9 cellular contexts compared by ENCODE assay signal in genomic region chr19:6767081-6767356, GRCh38. TPM values are rescaled to one million over a fixed set of nuclear protein-coding genes. Genes with fewer than 3 reads are reported as not detected.
DNase-seq lines count a peak whose midpoint lies in the region; FAIRE-seq and TF ChIP-seq lines count a peak whose summit lies in the region.
"Had no signal": no experiment of that assay in that cellular context is flagged by ENCODE, and none has a peak within 500 bp of the region (broad histone marks: within the 10 kb centered on the region; RNA-seq: fewer than 3 reads in every experiment).

No MANE protein-coding gene starts in this region.

- TF ChIP-seq POLR2A in erythroblast (IDR thresholded peaks at IDR 0.05; ENCODE audit: low read length): no peak

- peak; percentile 72 for DNase-seq in GM12865 (ENCODE audit: low read depth)
- no peak for DNase-seq in H7
- DNase-seq in NCI-H226: peak; percentile 24
- peak; percentile 66 for DNase-seq in epithelial cell of esophagus (ENCODE audit: low read depth)
- no peak for DNase-seq in retinal pigment epithelial cell (ENCODE audit: low read depth)
- no peak for DNase-seq in D721Med (ENCODE audit: insufficient read length, low spot score)
- no peak for DNase-seq in erythroblast (lab: John Stamatoyannopoulos, UW)
- no peak for DNase-seq in RKO (ENCODE audit: low spot score)

- peaks cover 1% of the 10 kb centered on the region; the same call in 1 of the 2 replicates for H3K36me3 ChIP-seq in H7 (replicated peaks; ENCODE audit: control insufficient read depth, insufficient read depth, low read length)
- H3K36me3 ChIP-seq: SJSA1 had no signal

- H3K4me3 ChIP-seq in GM12865 (ENCODE audit: low read depth, low read length) (peak overlapping the region; percentile 76), H7 (ENCODE audit: insufficient read depth, low read depth, low read length) (peak overlapping the region; percentile 88), epithelial cell of esophagus (ENCODE audit: low read length) (peak overlapping the region; percentile 57), retinal pigment epithelial cell (ENCODE audit: low read length) (peak overlapping the region; percentile 50)
- H3K4me3 ChIP-seq: SJSA1 had no signal

- no peaks in the 10 kb centered on the region for H3K27me3 ChIP-seq in H7 (ENCODE audit: control insufficient read depth, insufficient read depth, low read length)

- TF ChIP-seq CTCF in GM12865 (IDR thresholded peaks at IDR 0.05; ENCODE audit: insufficient read depth, low read depth, low read length, missing control alignments) (no peak), epithelial cell of esophagus (IDR thresholded peaks at IDR 0.05; ENCODE audit: insufficient read depth, low read depth, low read length, missing control alignments) (no peak), retinal pigment epithelial cell (conservative IDR thresholded peaks at IDR 0.05; ENCODE audit: low read depth, low read length) (no peak), D721Med (IDR thresholded peaks at IDR 0.05; ENCODE audit: insufficient read depth, missing control alignments) (no peak)

- FAIRE-seq in D721Med (lab: Jason Lieb, UNC): no peak

RNA-seq across cellular contexts. Expression of gene SH2D3A, which starts 0.2 kb away (rescaled TPM):
- total RNA-seq in H7 (2014; rRNA removed; shearing (Covaris generic)): 11.7 and 12.8 TPM in 2 replicates
- total RNA-seq: SJSA1 had no signal

RNA-seq across cellular contexts. Expression of gene VAV1, which starts 5.5 kb away (rescaled TPM):
- total RNA-seq in H7 (2014; rRNA removed; shearing (Covaris generic)): 9.5 and 13.3 TPM in 2 replicates
- total RNA-seq: SJSA1 had no signal

RNA-seq across cellular contexts. Expression of gene TRIP10, which starts 27.5 kb away (rescaled TPM):
- 84.5 and 92.2 TPM in 2 replicates for total RNA-seq in H7 (2014; rRNA removed; shearing (Covaris generic))

RNA-seq across cellular contexts. Expression of gene GPR108, which starts 29.6 kb away (rescaled TPM):
- total RNA-seq in H7 (2014; rRNA removed; shearing (Covaris generic)): 60.7 and 61.7 TPM in 2 replicates

RNA-seq across cellular contexts. Expression of gene C3, which starts 46.6 kb away (rescaled TPM):
- total RNA-seq in H7 (2014; rRNA removed; shearing (Covaris generic)): 13.4 and 20.2 TPM in 2 replicates
- total RNA-seq: SJSA1 had no signal

Comparison
In these comparisons a context has a peak if more than half of its experiments do, and no peak if none do; other contexts are left out.
1. DNase-seq: peak in GM12865 (single experiment), NCI-H226 (single experiment) and epithelial cell of esophagus (single experiment); none in H7 (single experiment), retinal pigment epithelial cell (single experiment), D721Med (single experiment), erythroblast (0 of 2) and RKO (single experiment).
2. Peak in every context shown above with its lines, with median percentiles within 50 percentile points of each other: H3K4me3 ChIP-seq.